In genomic region chr14:81303258-81303935, GRCh38 we compare ENCODE assay signal across 1 cellular context.
A peak's percentile ranks its signal among the peaks of the same experiment; 100 is the strongest.
TF ChIP-seq lines count a peak whose summit lies in the region.

No MANE protein-coding gene starts in this region.

TF ChIP-seq in HepG2, 621 proteins besides CTCF, POLR2A, EP300 and RAD21 (continued from another document and continues in another):
- TF ChIP-seq ZBTB46 (CRISPR knock-in tag; IDR thresholded peaks at IDR 0.05; ENCODE audit: borderline replicate concordance): no peak
- no peak for TF ChIP-seq ZNF329 (CRISPR knock-in tag; IDR thresholded peaks at IDR 0.05; ENCODE audit: low read depth)
- TF ChIP-seq E2F2 (CRISPR knock-in tag; IDR thresholded peaks at IDR 0.05; ENCODE audit: borderline replicate concordance): no peak
- TF ChIP-seq ZNF337 (CRISPR knock-in tag; IDR thresholded peaks at IDR 0.05; ENCODE audit: borderline replicate concordance, low read depth): no peak
- TF ChIP-seq ZNF44 (CRISPR knock-in tag; IDR thresholded peaks at IDR 0.05): no peak
- TF ChIP-seq CEBPZ (IDR thresholded peaks at IDR 0.05; ENCODE audit: low read length): no peak
- TF ChIP-seq TARDBP (CRISPR knock-in tag; IDR thresholded peaks at IDR 0.05): peak; percentile 91
- no peak for TF ChIP-seq CREB3 (CRISPR knock-in tag; IDR thresholded peaks at IDR 0.05)
- peak; percentile 100 for TF ChIP-seq ZBTB43 (CRISPR knock-in tag; conservative IDR thresholded peaks at IDR 0.05)
- no peak for TF ChIP-seq RNF2 (conservative IDR thresholded peaks at IDR 0.05; ENCODE audit: low read depth)
- peak; percentile 43; the same call in 1 of the 2 replicates for TF ChIP-seq ELF1 (CRISPR knock-in tag; IDR thresholded peaks at IDR 0.05)
- TF ChIP-seq FOXP1 (IDR thresholded peaks at IDR 0.05): peak; percentile 45; the same call in 1 of the 2 replicates
- TF ChIP-seq FOXP1 (CRISPR knock-in tag; IDR thresholded peaks at IDR 0.05): peak; percentile 90
- TF ChIP-seq GATAD1 (CRISPR knock-in tag; IDR thresholded peaks at IDR 0.05): peak; percentile 64; the same call in 1 of the 2 replicates
- no peak for TF ChIP-seq ZNF468 (CRISPR knock-in tag; IDR thresholded peaks at IDR 0.05)
- no peak for TF ChIP-seq SMYD3 (CRISPR knock-in tag; IDR thresholded peaks at IDR 0.05)
- TF ChIP-seq ZNF646 (CRISPR knock-in tag; IDR thresholded peaks at IDR 0.05): peak; percentile 73; the same call in 1 of the 2 replicates
- no peak for TF ChIP-seq AKAP8 (CRISPR knock-in tag; IDR thresholded peaks at IDR 0.05)
- TF ChIP-seq SMARCC2 (IDR thresholded peaks at IDR 0.05): no peak
- TF ChIP-seq SOX5 (CRISPR knock-in tag; IDR thresholded peaks at IDR 0.05; ENCODE audit: borderline replicate concordance): peak; percentile 95
- TF ChIP-seq ZNF317 (CRISPR knock-in tag; IDR thresholded peaks at IDR 0.05): peak; percentile 75; the same call in 1 of the 2 replicates
- TF ChIP-seq ZNF790 (CRISPR knock-in tag; IDR thresholded peaks at IDR 0.05; ENCODE audit: borderline replicate concordance): no peak
- no peak for TF ChIP-seq TAF1 (CRISPR knock-in tag; IDR thresholded peaks at IDR 0.05)
- no peak for TF ChIP-seq CHCHD3 (CRISPR knock-in tag; IDR thresholded peaks at IDR 0.05)
- no peak for TF ChIP-seq ZSCAN20 (CRISPR knock-in tag; IDR thresholded peaks at IDR 0.05; ENCODE audit: borderline replicate concordance)
- TF ChIP-seq ZNF230 (CRISPR knock-in tag; IDR thresholded peaks at IDR 0.05): peak; percentile 65; the same call in 1 of the 2 replicates
- TF ChIP-seq ZNF660 (CRISPR knock-in tag; IDR thresholded peaks at IDR 0.05; ENCODE audit: borderline replicate concordance, low read depth): no peak
- no peak for TF ChIP-seq ZNF530 (CRISPR knock-in tag; IDR thresholded peaks at IDR 0.05; ENCODE audit: low read depth)
- TF ChIP-seq SMAD3 (CRISPR knock-in tag; IDR thresholded peaks at IDR 0.05): peak; percentile 69; the same call in 1 of the 2 replicates
- TF ChIP-seq FOXP4 (CRISPR knock-in tag; IDR thresholded peaks at IDR 0.05): peak; percentile 96
- TF ChIP-seq KDM5B (CRISPR knock-in tag; IDR thresholded peaks at IDR 0.05; ENCODE audit: borderline replicate concordance): 0 out of 2 replicates have a peak, but pooled peaks have one; percentile 33
- no peak for TF ChIP-seq ZNF543 (CRISPR knock-in tag; IDR thresholded peaks at IDR 0.05)
- no peak for TF ChIP-seq ZNF761 (CRISPR knock-in tag; conservative IDR thresholded peaks at IDR 0.05)
- TF ChIP-seq ZNF891 (CRISPR knock-in tag; IDR thresholded peaks at IDR 0.05): no peak
- no peak for TF ChIP-seq FOXC1 (CRISPR knock-in tag; IDR thresholded peaks at IDR 0.05; ENCODE audit: borderline replicate concordance)
